8 cellular contexts compared by ENCODE assay signal in the genomic region with DNA sequence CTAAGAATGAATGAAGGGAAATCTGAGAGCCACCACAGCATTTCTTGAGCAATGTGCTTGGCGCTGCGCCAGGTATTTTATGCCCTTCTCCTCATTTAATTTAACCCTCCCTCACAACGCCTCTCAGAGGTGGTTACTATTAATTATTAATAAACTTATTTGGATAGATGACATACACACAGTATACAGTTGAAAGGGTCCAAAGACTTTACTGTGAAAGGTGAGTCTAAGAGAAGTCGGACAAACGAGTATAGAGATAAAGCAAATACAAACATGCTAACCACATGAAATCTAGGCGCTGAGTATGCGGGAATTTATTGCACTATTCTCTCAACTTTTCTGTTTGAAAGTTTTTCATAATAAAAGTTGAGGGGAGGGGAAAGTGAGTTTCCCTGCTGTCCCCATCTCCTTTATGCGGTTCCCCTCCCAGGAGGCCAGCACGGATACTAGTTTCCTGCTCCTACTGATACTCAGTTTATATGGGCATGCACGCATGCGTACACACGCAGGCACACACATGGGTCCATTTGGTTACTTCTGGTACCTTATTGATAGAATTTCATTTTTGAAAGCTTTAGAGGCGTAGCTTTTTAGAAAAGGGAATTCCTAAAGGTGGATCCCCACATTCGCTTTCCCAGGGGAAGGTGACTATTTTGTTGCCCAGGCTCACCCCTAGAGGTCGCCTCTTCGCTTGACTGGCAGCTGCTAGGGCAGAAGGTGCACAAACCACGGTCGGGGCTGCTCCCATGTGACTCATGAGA. TPM values are rescaled to one million over a fixed set of nuclear protein-coding genes. Genes with fewer than 3 reads are reported as not detected.
DNase-seq lines count a peak whose midpoint lies in the region; ATAC-seq, FAIRE-seq and TF ChIP-seq lines count a peak whose summit lies in the region.

No MANE protein-coding gene starts in this region.

- TF ChIP-seq EP300 in transverse colon (IDR thresholded peaks at IDR 0.05; ENCODE audit: low read depth) = no peak

- TF ChIP-seq CTCF in D721Med (IDR thresholded peaks at IDR 0.05; ENCODE audit: insufficient read depth, missing control alignments) (peak; percentile 73), pancreas (IDR thresholded peaks at IDR 0.05) (peak; percentile 40 to 77 (median 66)), transverse colon (IDR thresholded peaks at IDR 0.05) (peak; percentile 72 to 82 (median 80))

- DNase-seq in D721Med (ENCODE audit: insufficient read length, low spot score) (peak; percentile 59), SJSA1 (ENCODE audit: low read depth in 1 of 2, low spot score in 2 of 2) (peak; percentile 56 to 83), globus pallidus (ENCODE audit: low spot score) (peak; percentile 60), pancreas (peak; percentile 56 to 80 (median 72)), transverse colon (peak; percentile 78)
- DNase-seq in activated naive CD4-positive, alpha-beta T cell treated with Interleukin-2 at 50 U/mL for 16 hours = peak; percentile 77

- H3K27me3 Mint-ChIP-seq in IgD-negative memory B cell = no peaks in the 10 kb centered on the region

- H3K9me3 ChIP-seq in SJSA1 (replicated peaks) = no peaks in the 10 kb centered on the region
- H3K9me3 ChIP-seq in pancreas = no peaks in the 10 kb centered on the region
- no peaks in the 10 kb centered on the region for H3K9me3 ChIP-seq in transverse colon

- peak overlapping the region in 1 of 4 donors; percentile 79 for H3K4me3 Mint-ChIP-seq in IgD-negative memory B cell

- peaks cover 5 to 7% (median 6%) of the 10 kb centered on the region in 3 donors for H3K4me1 Mint-ChIP-seq in IgD-negative memory B cell

- TF ChIP-seq POLR2A in transverse colon (IDR thresholded peaks at IDR 0.05) = no peak

- FAIRE-seq in D721Med (lab: Jason Lieb, UNC) = no peak
- no peak for FAIRE-seq in pancreas (lab: Jason Lieb, UNC)

- H3K27ac ChIP-seq in SJSA1 (no peak overlapping the region), pancreas (no peak overlapping the region), transverse colon (no peak overlapping the region)

- no peaks in the 10 kb centered on the region for H3K27me3 ChIP-seq in SJSA1 (replicated peaks)
- H3K27me3 ChIP-seq in pancreas = no peaks in the 10 kb centered on the region
- no peaks in the 10 kb centered on the region for H3K27me3 ChIP-seq in transverse colon

- in situ Hi-C loops in transverse colon (cut with MboI; ENCODE audit: low pct_ligation_motif_present in 1 of 4, low pct_unique_long_range_greater_than_20kb in 1 of 4, low sequenced_read_pairs in 3 of 4) = loop anchor here in 1 of 4 donors (10.0 kb wide), 1 partner anchor 71 kb away; a partner anchor contains a TSS

- ATAC-seq in GM21390 (IDR thresholded peaks at IDR 0.05; ENCODE audit: unreplicated experiment) (peak; percentile 90), pancreas (peak; percentile 85 to 98 (median 98))

- peaks cover 0 to 4% (median 0%) of the 10 kb centered on the region in 3 donors for H3K9me3 Mint-ChIP-seq in IgD-negative memory B cell

- peak overlapping the region in 2 of 3 donors; percentile 46 to 57 for H3K27ac Mint-ChIP-seq in IgD-negative memory B cell

- H3K36me3 ChIP-seq in SJSA1 (no peaks in the 10 kb centered on the region), pancreas (no peaks in the 10 kb centered on the region), transverse colon (no peaks in the 10 kb centered on the region)

- intact Hi-C loops in pancreas (cut with DNase I) (loop anchor here in 1 of 3 donors (10.0 kb wide), 1 partner anchor 171 kb away; no protein-coding TSS in a partner anchor), transverse colon (cut with DNase I; ENCODE audit: low total_unique reads) (loop anchor here (10.0 kb wide), 1 partner anchor 71 kb away; a partner anchor contains a TSS)

- no peak overlapping the region for H3K4me3 ChIP-seq in SJSA1
- peak overlapping the region in 2 of 4 donors; percentile 11 to 37 for H3K4me3 ChIP-seq in pancreas
- H3K4me3 ChIP-seq in transverse colon = peak overlapping the region in 2 of 4 donors; percentile 1 to 31

- H3K4me1 ChIP-seq in SJSA1 (replicated peaks) (0 out of 2 replicates have a peak, but pooled peaks cover 6% of the 10 kb centered on the region), pancreas (peaks cover 0 to 5% (median 0%) of the 10 kb centered on the region in 3 donors), transverse colon (peaks cover 0 to 14% (median 6%) of the 10 kb centered on the region in 4 donors)

- 8 to 10% methylated on average over 18 of the region's 18 CpGs for WGBS in pancreas, 2 donors
- 21 to 22% methylated on average over 7 to 18 of the region's 18 CpGs for WGBS in transverse colon (ENCODE audit: low coverage in 1 of 2), 2 donors

- no peaks in the 10 kb centered on the region for H3K36me3 Mint-ChIP-seq in IgD-negative memory B cell

RNA-seq across cellular contexts. Expression of a gene that starts 28.5 kb away (rescaled TPM):
- polyA plus RNA-seq in IgD-negative memory B cell = 15.5 TPM
- total RNA-seq in SJSA1 (2014; rRNA removed; shearing (Covaris generic)) = 1.9 and 8.9 TPM in 2 replicates
- total RNA-seq in pancreas = 1 to 10 TPM; 2.2 to 6.0 (median 3.5) TPM
- polyA plus RNA-seq in pancreas = 10 to 100 TPM in 1 of 2 donors, 1 to 10 TPM in 1; 4.8 to 13.8 TPM
- 10 to 100 TPM in 2 of 4 donors, 1 to 10 TPM in 2; 3.0 to 15.7 (median 11.2) TPM for total RNA-seq in transverse colon

RNA-seq across cellular contexts. Expression of a gene that starts 29.7 kb away (rescaled TPM):
- 85.8 TPM for polyA plus RNA-seq in IgD-negative memory B cell
- 147 and 154 TPM in 2 replicates for total RNA-seq in SJSA1 (2014; rRNA removed; shearing (Covaris generic))
- 10 to 100 TPM; 17.7 to 26.8 (median 23.9) TPM for total RNA-seq in pancreas
- 10 to 100 TPM; 31.1 to 44.9 TPM for polyA plus RNA-seq in pancreas
- 10 to 100 TPM; 22.7 to 99.7 (median 73.7) TPM for total RNA-seq in transverse colon
